Comparison of ENCODE assay signal across 23 cellular contexts in genomic region chr18:66043009-66043408, GRCh38.
"Had no signal": no experiment of that assay in that cellular context is flagged by ENCODE, and none has a peak within 500 bp of the region (broad histone marks: within the 10 kb centered on the region; RNA-seq: fewer than 3 reads in every experiment).

No MANE protein-coding gene starts in this region.

- H3K27ac ChIP-seq: colonic mucosa, coronary artery, dorsolateral prefrontal cortex, epithelial cell of prostate, esophagus muscularis mucosa, esophagus squamous epithelium, foreskin keratinocyte, gastrocnemius medialis, gastroesophageal sphincter, heart left ventricle, heart right ventricle had no signal

- H3K9me3 ChIP-seq: colonic mucosa, esophagus muscularis mucosa, esophagus squamous epithelium, gastrocnemius medialis, gastroesophageal sphincter, heart right ventricle had no signal

- H3K36me3 ChIP-seq: colonic mucosa, esophagus muscularis mucosa, esophagus squamous epithelium, gastrocnemius medialis, gastroesophageal sphincter, heart left ventricle, heart right ventricle had no signal

- H3K4me3 ChIP-seq: colonic mucosa, coronary artery, dorsolateral prefrontal cortex, esophagus muscularis mucosa, esophagus squamous epithelium, gastrocnemius medialis, gastroesophageal sphincter, heart left ventricle, heart right ventricle had no signal

- DNase-seq: colonic mucosa; cortex of kidney; dermis blood vessel endothelial cell; dorsolateral prefrontal cortex; effector CD4-positive, alpha-beta T cell; effector CD8-positive, alpha-beta T cell; effector memory CD4-positive, alpha-beta T cell; effector memory CD8-positive, alpha-beta T cell; endodermal cell; erythroblast; esophagus squamous epithelium; foreskin fibroblast; foreskin keratinocyte; foreskin melanocyte; gastrocnemius medialis; glutamatergic neuron; head of caudate nucleus; heart left ventricle; heart right ventricle had no signal

- H3K4me1 ChIP-seq: colonic mucosa, esophagus squamous epithelium, foreskin keratinocyte, gastrocnemius medialis, gastroesophageal sphincter, heart left ventricle, heart right ventricle had no signal
